In genomic region chr14:31283153-31283552, GRCh38 we compare ENCODE assay signal across 1 cellular context.
TF ChIP-seq lines count a peak whose summit lies in the region.

No MANE protein-coding gene starts in this region.

TF ChIP-seq in HepG2, 621 proteins besides CTCF, POLR2A, EP300 and RAD21 (continued from another document):
- TF ChIP-seq SNAPC4 (CRISPR knock-in tag; IDR thresholded peaks at IDR 0.05), result no peak
- no peak for TF ChIP-seq MXD3 (CRISPR knock-in tag; IDR thresholded peaks at IDR 0.05)
- peak; percentile 93 for TF ChIP-seq ZNF121 (CRISPR knock-in tag; IDR thresholded peaks at IDR 0.05)
- TF ChIP-seq NFYB (CRISPR knock-in tag; IDR thresholded peaks at IDR 0.05), result no peak
- no peak for TF ChIP-seq CHD4 (IDR thresholded peaks at IDR 0.05; ENCODE audit: borderline replicate concordance, low read length)
- no peak for TF ChIP-seq TRIM22 (IDR thresholded peaks at IDR 0.05)
- 0 out of 2 replicates have a peak, but pooled peaks have one; percentile 9 for TF ChIP-seq ADNP (CRISPR knock-in tag; IDR thresholded peaks at IDR 0.05)
- TF ChIP-seq CREB3 (CRISPR knock-in tag; IDR thresholded peaks at IDR 0.05), result no peak
- no peak for TF ChIP-seq HOMEZ (CRISPR knock-in tag; IDR thresholded peaks at IDR 0.05; ENCODE audit: low read depth)
- TF ChIP-seq ZMYM3 (CRISPR knock-in tag; IDR thresholded peaks at IDR 0.05), result peak; percentile 73
